Comparison of ENCODE assay signal across 9 cellular contexts in the genomic region with DNA sequence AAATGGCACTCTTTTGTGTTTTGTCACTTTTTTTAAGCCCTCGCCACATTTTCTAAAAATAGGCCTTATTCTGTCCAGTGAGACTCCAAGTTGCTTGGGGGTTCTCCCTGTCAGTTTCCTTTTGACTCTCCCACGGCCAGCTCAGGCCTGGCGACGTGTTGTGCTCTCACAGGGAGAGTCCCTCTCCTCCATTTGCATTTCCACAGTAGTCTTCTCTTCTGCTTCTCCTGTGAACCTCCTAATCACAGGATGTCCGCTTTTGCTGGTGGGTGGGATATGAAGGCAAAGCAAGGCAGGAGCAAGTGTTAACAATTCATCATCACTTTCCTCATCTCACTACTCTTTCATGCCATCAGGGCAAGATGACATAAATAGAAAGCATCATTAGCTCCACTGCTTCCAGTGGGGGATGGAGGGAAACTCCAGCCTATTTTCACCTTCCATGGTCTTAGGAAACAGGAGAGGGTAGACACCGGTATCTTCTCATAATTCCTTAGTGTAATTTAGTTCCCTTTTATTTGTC.
DNase-seq lines count a peak whose midpoint lies in the region; ATAC-seq and TF ChIP-seq lines count a peak whose summit lies in the region.
"Had no signal": no experiment of that assay in that cellular context is flagged by ENCODE, and none has a peak within 500 bp of the region (broad histone marks: within the 10 kb centered on the region; RNA-seq: fewer than 3 reads in every experiment).

No MANE protein-coding gene starts in this region.

- DNase-seq in cardiac muscle cell (ENCODE audit: low read depth in 1 of 2, low spot score in 1 of 2) (peak in 1 of 2 donors; percentile 22), left ventricle myocardium inferior (no peak), middle frontal gyrus (ENCODE audit: extremely low spot score, low spot score) (no peak), Caco-2 (no peak), cerebellum (ENCODE audit: low spot score) (no peak), NCI-H2029 (lab: John Stamatoyannopoulos, UW) (no peak)
- DNase-seq in activated T-helper 1 cell treated with anti-CD3 and anti-CD28 coated beads, Interleukin-12 subunit alpha, Interleukin-12 subunit beta, Interleukin-2, Interleukin-4 antibody, amounts not matched to agents 30 ng/mL and 10 ng/mL and 1 ng/mL, durations not matched to agents 14 hours and 24 hours and 36 hours (ENCODE audit: low spot score) = peak; percentile 29

- peak overlapping the region; percentile 49 for H3K4me3 Mint-ChIP-seq in activated T-helper 1 cell treated with anti-CD3 and anti-CD28 coated beads, Interleukin-12 subunit alpha, Interleukin-12 subunit beta, Interleukin-2, Interleukin-4 antibody, amounts not matched to agents 30 ng/mL and 10 ng/mL and 1 ng/mL, durations not matched to agents 14 hours and 24 hours and 36 hours
- H3K4me3 Mint-ChIP-seq in Caco-2 (ENCODE audit: unreplicated experiment) = no peak overlapping the region

- H3K4me1 Mint-ChIP-seq in activated T-helper 1 cell treated with anti-CD3 and anti-CD28 coated beads, Interleukin-12 subunit alpha, Interleukin-12 subunit beta, Interleukin-2, Interleukin-4 antibody, amounts not matched to agents 30 ng/mL and 10 ng/mL and 1 ng/mL, durations not matched to agents 14 hours and 24 hours and 36 hours (ENCODE audit: low read depth) = peaks cover 60% of the 10 kb centered on the region
- no peaks in the 10 kb centered on the region for H3K4me1 Mint-ChIP-seq in Caco-2 (ENCODE audit: low read depth, unreplicated experiment)

- H3K27ac Mint-ChIP-seq in activated T-helper 1 cell treated with anti-CD3 and anti-CD28 coated beads, Interleukin-12 subunit alpha, Interleukin-12 subunit beta, Interleukin-2, Interleukin-4 antibody, amounts not matched to agents 30 ng/mL and 10 ng/mL and 1 ng/mL, durations not matched to agents 14 hours and 24 hours and 36 hours = peak overlapping the region; percentile 57
- H3K27ac Mint-ChIP-seq in Caco-2 (ENCODE audit: unreplicated experiment) = no peak overlapping the region

- H3K4me1 ChIP-seq in cardiac muscle cell (ENCODE audit: low read depth) (peaks cover 29% of the 10 kb centered on the region), left ventricle myocardium inferior (peaks cover 11% of the 10 kb centered on the region), Caco-2 (no peaks in the 10 kb centered on the region)

- CTCF ChIA-PET in Caco-2 (lab: Charles Lee) = no interaction called here

- no TSS peak for BruUV-seq in Caco-2 (replicated peaks; lab: Mats Ljungman, UMichigan)

- POLR2A ChIA-PET in Caco-2 (lab: Charles Lee) = no interaction called here

- H3K27me3 Mint-ChIP-seq in activated T-helper 1 cell treated with anti-CD3 and anti-CD28 coated beads, Interleukin-12 subunit alpha, Interleukin-12 subunit beta, Interleukin-2, Interleukin-4 antibody, amounts not matched to agents 30 ng/mL and 10 ng/mL and 1 ng/mL, durations not matched to agents 14 hours and 24 hours and 36 hours (ENCODE audit: insufficient read depth) = peaks cover 16% of the 10 kb centered on the region
- H3K27me3 Mint-ChIP-seq in Caco-2 (ENCODE audit: insufficient read depth, unreplicated experiment) = no peaks in the 10 kb centered on the region
- H3K27me3 Mint-ChIP-seq: IgD-negative memory B cell had no signal

- peak; percentile 58 for ATAC-seq in HG03064 (IDR thresholded peaks at IDR 0.05; ENCODE audit: low read depth, unreplicated experiment)

- intact Hi-C loops in left ventricle myocardium inferior (cut with micrococcal nuclease) (no loop called here), Caco-2 (cut with micrococcal nuclease; ENCODE audit: unreplicated experiment) (no loop called here)
- intact Hi-C loops in activated T-helper 1 cell treated with anti-CD3 and anti-CD28 coated beads, Interleukin-12 subunit alpha, Interleukin-12 subunit beta, Interleukin-2, Interleukin-4 antibody, amounts not matched to agents 30 ng/mL and 10 ng/mL and 1 ng/mL, durations not matched to agents 14 hours and 24 hours and 36 hours (cut with micrococcal nuclease) = loop anchor here (1.0 to 10.0 kb wide), 13 partner anchors 48 to 1593 kb away; a partner anchor contains a TSS

- no peaks in the 10 kb centered on the region for H3K36me3 ChIP-seq in cardiac muscle cell
- H3K36me3 ChIP-seq in left ventricle myocardium inferior = no peaks in the 10 kb centered on the region
- no peaks in the 10 kb centered on the region for H3K36me3 ChIP-seq in Caco-2 (ENCODE audit: control insufficient read depth, insufficient read depth, low read length)

- no peaks in the 10 kb centered on the region for H3K9me3 Mint-ChIP-seq in activated T-helper 1 cell treated with anti-CD3 and anti-CD28 coated beads, Interleukin-12 subunit alpha, Interleukin-12 subunit beta, Interleukin-2, Interleukin-4 antibody, amounts not matched to agents 30 ng/mL and 10 ng/mL and 1 ng/mL, durations not matched to agents 14 hours and 24 hours and 36 hours
- no peaks in the 10 kb centered on the region for H3K9me3 Mint-ChIP-seq in Caco-2 (ENCODE audit: unreplicated experiment)
- H3K9me3 Mint-ChIP-seq: IgD-negative memory B cell had no signal

- H3K36me3 Mint-ChIP-seq in activated T-helper 1 cell treated with anti-CD3 and anti-CD28 coated beads, Interleukin-12 subunit alpha, Interleukin-12 subunit beta, Interleukin-2, Interleukin-4 antibody, amounts not matched to agents 30 ng/mL and 10 ng/mL and 1 ng/mL, durations not matched to agents 14 hours and 24 hours and 36 hours (ENCODE audit: low read depth) = peaks cover 2% of the 10 kb centered on the region
- H3K36me3 Mint-ChIP-seq in Caco-2 (ENCODE audit: insufficient read depth, unreplicated experiment) = peaks cover 5% of the 10 kb centered on the region

- H3K27me3 ChIP-seq in cardiac muscle cell = no peaks in the 10 kb centered on the region
- peaks cover 7% of the 10 kb centered on the region for H3K27me3 ChIP-seq in left ventricle myocardium inferior (ENCODE audit: low read depth)
- no peaks in the 10 kb centered on the region for H3K27me3 ChIP-seq in Caco-2 (replicated peaks; ENCODE audit: control insufficient read depth, insufficient read depth, low read length)

- TF ChIP-seq CTCF in cardiac muscle cell (IDR thresholded peaks at IDR 0.05; ENCODE audit: low read depth, low read length) (no peak), left ventricle myocardium inferior (IDR thresholded peaks at IDR 0.05; ENCODE audit: borderline replicate concordance) (no peak), Caco-2 (IDR thresholded peaks at IDR 0.05; ENCODE audit: insufficient read depth in 1 of 2, low read depth in 1 of 2, low read length in 1 of 2, severe bottlenecking in 1 of 2, unreplicated experiment in 1 of 2) (no peak)

- H3K4me3 ChIP-seq in cardiac muscle cell (no peak overlapping the region), left ventricle myocardium inferior (no peak overlapping the region), Caco-2 (ENCODE audit: low read depth, low read length) (no peak overlapping the region)

- H3K27ac ChIP-seq in cardiac muscle cell (peak overlapping the region; percentile 20), left ventricle myocardium inferior (replicated peaks) (no peak overlapping the region)

- no peaks in the 10 kb centered on the region for H3K9me3 ChIP-seq in cardiac muscle cell (ENCODE audit: low read depth)
- H3K9me3 ChIP-seq in left ventricle myocardium inferior (replicated peaks) = no peaks in the 10 kb centered on the region
- H3K9me3 ChIP-seq in Caco-2 = no peaks in the 10 kb centered on the region
